Comparison of ENCODE assay signal across 29 cellular contexts in genomic region chr10:17287151-17287550, GRCh38.
"Had no signal": no experiment of that assay in that cellular context is flagged by ENCODE, and none has a peak within 500 bp of the region (broad histone marks: within the 10 kb centered on the region; RNA-seq: fewer than 3 reads in every experiment).

No MANE protein-coding gene starts in this region.

- H3K4me3 Mint-ChIP-seq: natural killer cell; nephron; neural crest cell; stimulated activated effector memory CD8-positive, alpha-beta T cell treated with anti-CD3 and anti-CD28 coated beads, Interleukin-12 subunit alpha, Interleukin-12 subunit beta, amount 100 ng/mL, for 72 hours; stimulated activated naive B cell treated with anti-CD40 and anti-IgM and Interleukin-4, amounts not matched to agents 10 μg/mL and 1 μg/mL and 100 μg/mL, for 72 hours; stimulated activated naive CD8-positive, alpha-beta T cell treated with anti-CD3 and anti-CD28 coated beads, Interleukin-15, Interleukin-2, amounts not matched to agents 100 ng/mL and 50 ng/mL, for 24 hours had no signal

- H3K9me3 Mint-ChIP-seq: natural killer cell had no signal

- H3K27ac ChIP-seq: ovary, parathyroid adenoma, psoas muscle, right lobe of liver, sigmoid colon, stomach, thoracic aorta, thyroid gland, tibial nerve, upper lobe of left lung, vagina had no signal

- H2AFZ ChIP-seq: parathyroid adenoma had no signal

- H3K9ac ChIP-seq: parathyroid adenoma had no signal

- H3K27ac Mint-ChIP-seq: natural killer cell; nephron; progenitor cell of endocrine pancreas; stimulated activated effector memory CD8-positive, alpha-beta T cell treated with anti-CD3 and anti-CD28 coated beads, Interleukin-12 subunit alpha, Interleukin-12 subunit beta, amount 100 ng/mL, for 72 hours; stimulated activated naive B cell treated with anti-CD40 and anti-IgM and Interleukin-4, amounts not matched to agents 10 μg/mL and 1 μg/mL and 100 μg/mL, for 72 hours; stimulated activated naive CD8-positive, alpha-beta T cell treated with anti-CD3 and anti-CD28 coated beads, Interleukin-15, Interleukin-2, amounts not matched to agents 100 ng/mL and 50 ng/mL, for 24 hours had no signal

- H3K79me2 ChIP-seq: parathyroid adenoma had no signal

- H3K4me3 ChIP-seq: ovary, psoas muscle, right lobe of liver, sigmoid colon, stomach, thoracic aorta, thyroid gland, tibial nerve, upper lobe of left lung, vagina had no signal

- H3K36me3 Mint-ChIP-seq: natural killer cell; stimulated activated effector memory CD8-positive, alpha-beta T cell treated with anti-CD3 and anti-CD28 coated beads, Interleukin-12 subunit alpha, Interleukin-12 subunit beta, amount 100 ng/mL, for 72 hours had no signal

- H3K27me3 ChIP-seq: ovary, right lobe of liver, sigmoid colon, thyroid gland, upper lobe of left lung, vagina had no signal

- H3K36me3 ChIP-seq: ovary, right lobe of liver, sigmoid colon, stomach, thoracic aorta, thyroid gland, tibial nerve, upper lobe of left lung, vagina had no signal

- DNase-seq: natural killer cell; occipital lobe; ovary; posterior cingulate gyrus; psoas muscle; right cardiac atrium; right lobe of liver; sigmoid colon; small intestine; stimulated activated CD4-positive, alpha-beta T cell treated with anti-CD3 and anti-CD28 coated beads, Interleukin-15, amount 100 ng/mL, for 24 hours; stimulated activated CD4-positive, alpha-beta T cell treated with anti-CD3 and anti-CD28 coated beads, Interleukin-2, amount 100 ng/mL, for 24 hours; stimulated activated CD4-positive, alpha-beta T cell treated with anti-CD3 and anti-CD28 coated beads, Interleukin-2, amount 100 ng/mL, for 48 hours; stimulated activated CD4-positive, alpha-beta T cell treated with anti-CD3 and anti-CD28 coated beads, Interleukin-4, amount 100 ng/mL, for 24 hours; stimulated activated naive B cell treated with anti-CD40 and anti-IgM and Interleukin-4, amounts not matched to agents 10 μg/mL and 1 μg/mL and 100 μg/mL, for 72 hours; stimulated activated naive CD4-positive, alpha-beta T cell treated with Interleukin-2 at 50 U/mL for 16 hours; stomach; thyroid gland; trophoblast cell; upper lobe of left lung had no signal

- H3K9me3 ChIP-seq: psoas muscle, right lobe of liver, thoracic aorta, thyroid gland had no signal

- FAIRE-seq: small intestine, urothelium cell line had no signal

- H3K4me1 ChIP-seq: parathyroid adenoma, psoas muscle, right lobe of liver, sigmoid colon, stomach, tibial nerve, upper lobe of left lung, vagina had no signal

- H3K4me1 Mint-ChIP-seq: nephron; neural crest cell; stimulated activated effector memory CD8-positive, alpha-beta T cell treated with anti-CD3 and anti-CD28 coated beads, Interleukin-12 subunit alpha, Interleukin-12 subunit beta, amount 100 ng/mL, for 72 hours; stimulated activated naive B cell treated with anti-CD40 and anti-IgM and Interleukin-4, amounts not matched to agents 10 μg/mL and 1 μg/mL and 100 μg/mL, for 72 hours had no signal

- ATAC-seq: natural killer cell; psoas muscle; right cardiac atrium; right lobe of liver; stimulated activated effector memory CD8-positive, alpha-beta T cell treated with anti-CD3 and anti-CD28 coated beads, Interleukin-12 subunit alpha, Interleukin-12 subunit beta, amount 100 ng/mL, for 72 hours; stimulated activated naive B cell treated with anti-CD40 and anti-IgM and Interleukin-4, amounts not matched to agents 10 μg/mL and 1 μg/mL and 100 μg/mL, for 72 hours had no signal
